23 cellular contexts compared by ENCODE assay signal in genomic region chr5:157359350-157359910, GRCh38.
A peak's percentile ranks its signal among the peaks of the same experiment; 100 is the strongest.
DNase-seq lines count a peak whose midpoint lies in the region; ATAC-seq lines count a peak whose summit lies in the region.
"Had no signal": no experiment of that assay in that cellular context is flagged by ENCODE, and none has a peak within 500 bp of the region (broad histone marks: within the 10 kb centered on the region; RNA-seq: fewer than 3 reads in every experiment).

No MANE protein-coding gene starts in this region.

- H3K27me3 ChIP-seq in naive thymus-derived CD4-positive, alpha-beta T cell (ENCODE audit: control insufficient read depth in 2 of 2, insufficient read depth in 2 of 2, low read length in 2 of 2): no peaks in the 10 kb centered on the region
- H3K27me3 ChIP-seq: cardiac muscle cell, hepatocyte, thyroid gland had no signal

- CTCF ChIA-PET in activated CD4-positive, alpha-beta T cell treated with anti-CD3 and anti-CD28 coated beads for 36 hours (lab: Charles Lee): interaction anchor here (0.6 to 1.6 kb wide), 9 partner anchors 14 to 384 kb away, joined by 3 to 8 read pairs (median 3); partner anchors contain the start of gene LSM11
- CTCF ChIA-PET in naive thymus-derived CD4-positive, alpha-beta T cell (lab: Charles Lee): interaction anchor here (0.6 to 1.1 kb wide), 2 partner anchors 9 to 28 kb away, joined by 3 read pairs; no protein-coding TSS in a partner anchor

- no peaks in the 10 kb centered on the region for H3K9me3 ChIP-seq in naive thymus-derived CD4-positive, alpha-beta T cell (ENCODE audit: control insufficient read depth in 2 of 3, low read length in 3 of 3)
- H3K9me3 ChIP-seq: prostate gland, thyroid gland had no signal

- intact Hi-C loops in activated CD4-positive, alpha-beta T cell treated with anti-CD3 and anti-CD28 coated beads for 36 hours (cut with DNase I, micrococcal nuclease): no loop called here
- intact Hi-C loops in naive thymus-derived CD4-positive, alpha-beta T cell (cut with micrococcal nuclease): no loop called here

- H3K4me3 ChIP-seq in naive thymus-derived CD4-positive, alpha-beta T cell (ENCODE audit: low read length): no peak overlapping the region
- H3K4me3 ChIP-seq: cardiac muscle cell, hepatocyte, lung, prostate gland, thyroid gland had no signal

- no peaks in the 10 kb centered on the region for H3K4me1 ChIP-seq in naive thymus-derived CD4-positive, alpha-beta T cell (ENCODE audit: control insufficient read depth in 2 of 2, insufficient read depth in 2 of 2, low read length in 2 of 2)
- H3K4me1 ChIP-seq: prostate gland, thyroid gland had no signal

- no peak overlapping the region for H3K27ac ChIP-seq in naive thymus-derived CD4-positive, alpha-beta T cell (ENCODE audit: low read depth, low read length)
- H3K27ac ChIP-seq: cardiac muscle cell, hepatocyte, prostate gland, thyroid gland had no signal

- H3K36me3 Mint-ChIP-seq in activated CD4-positive, alpha-beta T cell treated with anti-CD3 and anti-CD28 coated beads for 36 hours (ENCODE audit: low read depth): peaks cover 76% of the 10 kb centered on the region
- peaks cover 56% of the 10 kb centered on the region for H3K36me3 Mint-ChIP-seq in activated naive CD8-positive, alpha-beta T cell treated with anti-CD3 and anti-CD28 coated beads, Interleukin-2, amount 50 U/mL, for 24 hours (ENCODE audit: low read depth)
- H3K36me3 Mint-ChIP-seq in naive thymus-derived CD4-positive, alpha-beta T cell: peaks cover 22 to 76% (median 58%) of the 10 kb centered on the region in 5 donors

- no peak for ATAC-seq in activated CD4-positive, alpha-beta T cell treated with anti-CD3 and anti-CD28 coated beads for 36 hours
- no peak for ATAC-seq in activated naive CD8-positive, alpha-beta T cell treated with anti-CD3 and anti-CD28 coated beads, Interleukin-2, amount 50 U/mL, for 24 hours
- no peak for ATAC-seq in naive thymus-derived CD4-positive, alpha-beta T cell
- no peak for ATAC-seq in GM21619 (IDR thresholded peaks at IDR 0.05; ENCODE audit: unreplicated experiment)

- no peaks in the 10 kb centered on the region for H3K27me3 Mint-ChIP-seq in activated CD4-positive, alpha-beta T cell treated with anti-CD3 and anti-CD28 coated beads for 36 hours
- no peaks in the 10 kb centered on the region for H3K27me3 Mint-ChIP-seq in activated naive CD8-positive, alpha-beta T cell treated with anti-CD3 and anti-CD28 coated beads, Interleukin-2, amount 50 U/mL, for 24 hours
- no peaks in the 10 kb centered on the region for H3K27me3 Mint-ChIP-seq in naive thymus-derived CD4-positive, alpha-beta T cell

- peak overlapping the region; percentile 55 for H3K27ac Mint-ChIP-seq in activated CD4-positive, alpha-beta T cell treated with anti-CD3 and anti-CD28 coated beads for 36 hours
- H3K27ac Mint-ChIP-seq in activated naive CD8-positive, alpha-beta T cell treated with anti-CD3 and anti-CD28 coated beads, Interleukin-2, amount 50 U/mL, for 24 hours: peak overlapping the region; percentile 72
- H3K27ac Mint-ChIP-seq in naive thymus-derived CD4-positive, alpha-beta T cell: peak overlapping the region in 8 of 9 donors; percentile 19 to 78 (median 69)
- H3K27ac Mint-ChIP-seq: nephron progenitor cell had no signal

- H3K4me1 Mint-ChIP-seq in activated CD4-positive, alpha-beta T cell treated with anti-CD3 and anti-CD28 coated beads for 36 hours: peaks cover 15% of the 10 kb centered on the region
- H3K4me1 Mint-ChIP-seq in activated naive CD8-positive, alpha-beta T cell treated with anti-CD3 and anti-CD28 coated beads, Interleukin-2, amount 50 U/mL, for 24 hours: peaks cover 22% of the 10 kb centered on the region
- peaks cover 3 to 39% (median 8%) of the 10 kb centered on the region in 7 donors for H3K4me1 Mint-ChIP-seq in naive thymus-derived CD4-positive, alpha-beta T cell

- no peak overlapping the region for H3K4me3 Mint-ChIP-seq in activated CD4-positive, alpha-beta T cell treated with anti-CD3 and anti-CD28 coated beads for 36 hours
- no peak overlapping the region for H3K4me3 Mint-ChIP-seq in activated naive CD8-positive, alpha-beta T cell treated with anti-CD3 and anti-CD28 coated beads, Interleukin-2, amount 50 U/mL, for 24 hours
- H3K4me3 Mint-ChIP-seq in naive thymus-derived CD4-positive, alpha-beta T cell: no peak overlapping the region
- H3K4me3 Mint-ChIP-seq: nephron progenitor cell had no signal

- no peaks in the 10 kb centered on the region for H3K9me3 Mint-ChIP-seq in activated CD4-positive, alpha-beta T cell treated with anti-CD3 and anti-CD28 coated beads for 36 hours (ENCODE audit: low read depth)
- no peaks in the 10 kb centered on the region for H3K9me3 Mint-ChIP-seq in activated naive CD8-positive, alpha-beta T cell treated with anti-CD3 and anti-CD28 coated beads, Interleukin-2, amount 50 U/mL, for 24 hours
- peaks cover 0 to 6% (median 0%) of the 10 kb centered on the region in 11 donors for H3K9me3 Mint-ChIP-seq in naive thymus-derived CD4-positive, alpha-beta T cell
- H3K9me3 Mint-ChIP-seq: nephron progenitor cell had no signal

- H3K36me3 ChIP-seq in naive thymus-derived CD4-positive, alpha-beta T cell (ENCODE audit: control insufficient read depth in 2 of 3, insufficient read depth in 3 of 3, low read length in 3 of 3): peaks cover 53 to 97% (median 69%) of the 10 kb centered on the region in 3 experiments
- H3K36me3 ChIP-seq: thyroid gland had no signal

- no peak for DNase-seq in activated CD4-positive, alpha-beta T cell treated with anti-CD3 and anti-CD28 coated beads for 36 hours
- no peak for DNase-seq in activated CD4-positive, alpha-beta T cell treated with anti-CD3 and anti-CD28 coated beads, Interleukin-2, amount 50 U/mL, for 48 hours
- DNase-seq in GM03348 (ENCODE audit: low spot score): peak; percentile 9
- no peak for DNase-seq in activated naive CD8-positive, alpha-beta T cell treated with anti-CD3 and anti-CD28 coated beads, Interleukin-2, amount 50 U/mL, for 24 hours
- no peak for DNase-seq in naive thymus-derived CD4-positive, alpha-beta T cell
- no peak for DNase-seq in stimulated activated CD4-positive, alpha-beta T cell treated with anti-CD3 and anti-CD28 coated beads, Interleukin-4, amount 100 ng/mL, for 24 hours
- DNase-seq in DMS79 (lab: John Stamatoyannopoulos, UW): no peak
- DNase-seq: activated CD4-positive, CD25-positive, alpha-beta regulatory T cell treated with anti-CD3 and anti-CD28 coated beads, Interleukin-2, amount 50 U/mL, for 72 hours; amniotic stem cell; effector memory CD4-positive, alpha-beta T cell; Kasumi-1; NCI-H1092 treated with DMSO at 0.1 percent for 48 hours; NCI-H2107; NCI-H526 treated with DMSO at 0.1 percent for 48 hours; nephron progenitor cell; SHP77 treated with DMSO at 0.1 percent for 48 hours; T-helper 9 cell; thyroid gland had no signal

- POLR2A ChIA-PET in activated CD4-positive, alpha-beta T cell treated with anti-CD3 and anti-CD28 coated beads for 36 hours (lab: Charles Lee): no interaction called here
- POLR2A ChIA-PET in naive thymus-derived CD4-positive, alpha-beta T cell (lab: Charles Lee): interaction anchor here (0.6 kb wide), 1 partner anchor 1444 kb away, joined by 3 read pairs; no protein-coding TSS in a partner anchor
